ENCODE assay signal across 2 cellular contexts in the genomic region with DNA sequence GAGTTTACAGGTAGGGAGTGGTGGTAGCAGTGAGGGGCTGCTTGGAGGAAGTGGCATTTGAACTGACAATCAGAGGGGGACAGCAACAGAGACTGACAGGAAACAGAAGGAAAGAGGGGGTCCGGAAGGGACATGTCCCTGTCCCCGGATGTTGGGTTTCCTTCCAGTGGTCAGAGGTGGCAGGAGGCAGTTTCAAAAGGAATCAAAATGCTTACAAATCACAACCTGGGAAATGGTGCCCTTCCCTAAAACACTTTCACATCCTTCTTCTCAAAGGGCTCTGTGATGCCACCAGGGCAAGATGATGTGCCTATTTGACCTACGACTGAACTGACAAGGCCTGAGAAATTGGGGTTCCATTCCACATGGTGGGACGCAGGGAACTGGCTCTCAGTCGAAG.
TF ChIP-seq lines count a peak whose summit lies in the region.

No MANE protein-coding gene starts in this region.

TF ChIP-seq in endothelial cell of umbilical vein, 7 proteins besides CTCF, POLR2A, EP300 and RAD21:
- no peak for TF ChIP-seq MYC (IDR thresholded peaks at IDR 0.05; ENCODE audit: low read depth, low read length)
- no peak for TF ChIP-seq POLR2AphosphoS5 (IDR thresholded peaks at IDR 0.05; ENCODE audit: insufficient read depth, low read depth, low read length)
- no peak for TF ChIP-seq GATA2 (IDR thresholded peaks at IDR 0.05; ENCODE audit: insufficient read depth, insufficient read length, low read depth, low read length)
- TF ChIP-seq FOS (IDR thresholded peaks at IDR 0.05; ENCODE audit: borderline replicate concordance, insufficient read depth, low read length): no peak
- TF ChIP-seq EZH2 (IDR thresholded peaks at IDR 0.05; ENCODE audit: borderline replicate concordance, low read depth, low read length, severe bottlenecking): no peak
- no peak for TF ChIP-seq JUN (IDR thresholded peaks at IDR 0.05; ENCODE audit: borderline replicate concordance, insufficient read depth, insufficient read length, low read depth)
- TF ChIP-seq, protein P1, sequence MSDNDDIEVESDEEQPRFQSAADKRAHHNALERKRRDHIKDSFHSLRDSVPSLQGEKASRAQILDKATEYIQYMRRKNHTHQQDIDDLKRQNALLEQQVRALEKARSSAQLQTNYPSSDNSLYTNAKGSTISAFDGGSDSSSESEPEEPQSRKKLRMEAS (IDR thresholded peaks at IDR 0.05; ENCODE audit: insufficient read depth, insufficient read length): no peak

TF ChIP-seq in WTC11, 78 proteins besides CTCF, POLR2A, EP300 and RAD21:
- TF ChIP-seq GRHL2 (CRISPR knock-in tag; IDR thresholded peaks at IDR 0.05; ENCODE audit: insufficient replicate concordance, severe bottlenecking) (no peak), SP1 (CRISPR knock-in tag; conservative IDR thresholded peaks at IDR 0.05) (no peak), ZNF232 (CRISPR knock-in tag; IDR thresholded peaks at IDR 0.05) (no peak), SOX15 (CRISPR knock-in tag; IDR thresholded peaks at IDR 0.05) (no peak), ZNF281 (CRISPR knock-in tag; IDR thresholded peaks at IDR 0.05) (no peak)
- TF ChIP-seq, protein P1 (CRISPR knock-in tag; IDR thresholded peaks at IDR 0.05): no peak
